In genomic region chr5:115351356-115352195, GRCh38 we compare ENCODE assay signal across 2 cellular contexts.
TF ChIP-seq lines count a peak whose summit lies in the region.

No MANE protein-coding gene starts in this region.

TF ChIP-seq in IMR-90, 13 proteins besides CTCF, POLR2A, EP300 and RAD21:
- TF ChIP-seq FOS (IDR thresholded peaks at IDR 0.05; ENCODE audit: low read depth, low read length) (peak; percentile 62), CEBPB (IDR thresholded peaks at IDR 0.05; ENCODE audit: low read depth, low read length) (no peak), USF2 (IDR thresholded peaks at IDR 0.05; ENCODE audit: low read depth, low read length) (no peak), RCOR1 (IDR thresholded peaks at IDR 0.05; ENCODE audit: insufficient replicate concordance, low read length) (no peak), MXI1 (IDR thresholded peaks at IDR 0.05; ENCODE audit: borderline replicate concordance, low read depth, low read length) (no peak), CHD1 (IDR thresholded peaks at IDR 0.05; ENCODE audit: low read depth, low read length) (no peak), BHLHE40 (IDR thresholded peaks at IDR 0.05; ENCODE audit: low read depth, low read length) (no peak), ELK1 (IDR thresholded peaks at IDR 0.05; ENCODE audit: borderline replicate concordance, low read depth, low read length) (no peak), MAZ (IDR thresholded peaks at IDR 0.05; ENCODE audit: borderline replicate concordance, low read depth, low read length) (no peak), NFE2L2 (IDR thresholded peaks at IDR 0.05; ENCODE audit: low read depth, low read length) (peak; percentile 71), MAFK (IDR thresholded peaks at IDR 0.05; ENCODE audit: low read depth, low read length) (peak; percentile 80), RFX5 (IDR thresholded peaks at IDR 0.05; ENCODE audit: low read depth, low read length) (no peak), SMC3 (IDR thresholded peaks at IDR 0.05; ENCODE audit: low read depth, low read length) (no peak)

TF ChIP-seq in neural cell, 6 proteins besides CTCF, POLR2A, EP300 and RAD21:
- TF ChIP-seq REST (IDR thresholded peaks at IDR 0.05; ENCODE audit: borderline replicate concordance) (peak; percentile 38), SMC3 (conservative IDR thresholded peaks at IDR 0.05; ENCODE audit: poor library complexity) (peak; percentile 13), POLR2AphosphoS5 (IDR thresholded peaks at IDR 0.05) (peak; percentile 60), TAF1 (IDR thresholded peaks at IDR 0.05; ENCODE audit: low read depth) (no peak)
TF ChIP-seq in neural cell: peak in this region for 3.
